8 cellular contexts compared by ENCODE assay signal in the genomic region with DNA sequence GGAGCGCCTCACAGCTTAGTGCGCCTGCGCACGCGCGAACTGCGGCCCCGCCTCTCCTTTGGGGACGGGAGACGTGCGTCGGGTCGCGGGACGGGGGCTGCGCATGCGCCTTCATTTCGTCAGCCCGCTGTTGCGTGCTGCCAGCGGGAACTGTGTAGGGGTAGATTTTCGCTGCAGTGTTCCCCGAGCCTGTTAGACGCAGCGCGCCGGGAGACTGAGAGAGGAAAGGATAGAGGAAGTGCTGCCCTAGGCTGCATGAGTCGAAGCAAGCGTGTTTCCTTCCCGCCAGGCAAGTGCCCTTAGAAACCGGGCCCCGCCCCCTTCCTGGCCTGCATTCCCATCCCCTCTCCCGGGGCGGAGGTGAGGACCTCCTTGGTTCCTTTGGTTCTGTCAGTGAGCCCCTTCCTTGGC.
A peak's percentile ranks its signal among the peaks of the same experiment; 100 is the strongest.
DNase-seq lines count a peak whose midpoint lies in the region; ATAC-seq and TF ChIP-seq lines count a peak whose summit lies in the region.

No MANE protein-coding gene starts in this region.

- peaks cover 23% of the 10 kb centered on the region for H3K36me3 ChIP-seq in iPS-20b (ENCODE audit: insufficient read depth, low read depth, low read length)

- DNase-seq in AG08395 (ENCODE audit: low spot score) (peak; percentile 97), NCI-H2196 (lab: John Stamatoyannopoulos, UW; ENCODE audit: unreplicated experiment) (peak; percentile 82), T47D (ENCODE audit: low read depth in 1 of 2, low spot score in 1 of 2) (peak; percentile 83 to 95)

- peak overlapping the region; percentile 85 for H3K27ac ChIP-seq in VCaP
- H3K27ac ChIP-seq in iPS-20b (ENCODE audit: low read length), result peak overlapping the region; percentile 62
- H3K27ac ChIP-seq in skin epidermis, result peak overlapping the region; percentile 69 to 93 (median 88)

- H3K27me3 ChIP-seq in iPS-20b (ENCODE audit: insufficient read depth, low read length), result no peaks in the 10 kb centered on the region

- ATAC-seq in GM18909 (IDR thresholded peaks at IDR 0.05; ENCODE audit: poor library complexity, unreplicated experiment) (peak; percentile 89), HG03139 (IDR thresholded peaks at IDR 0.05; ENCODE audit: unreplicated experiment) (peak; percentile 74)

- H3K9ac ChIP-seq in iPS-20b (ENCODE audit: low read depth, low read length), result peak overlapping the region; percentile 93

- no peaks in the 10 kb centered on the region for H3K9me3 ChIP-seq in iPS-20b (ENCODE audit: insufficient read depth, low read depth, low read length)

- H3K4me1 ChIP-seq in iPS-20b (ENCODE audit: insufficient read depth, low read length), result peaks cover 30% of the 10 kb centered on the region

- in situ Hi-C loops in T47D (cut with HindIII; ENCODE audit: low pct_unique_long_range_greater_than_20kb, low sequenced_read_pairs), result no loop called here

- H3K4me3 ChIP-seq in iPS-20b (ENCODE audit: low read length) (peak overlapping the region; percentile 95), skin epidermis (peak overlapping the region; percentile 55 to 76 (median 60))

- TF ChIP-seq CTCF in VCaP (conservative IDR thresholded peaks at IDR 0.05), result no peak

Comparison
In these comparisons a context has a peak if more than half of its experiments do, and no peak if none do; other contexts are left out.
1. Peak in every context shown above with its lines: DNase-seq, ATAC-seq, H3K4me3 ChIP-seq and H3K27ac ChIP-seq.